In genomic region chr6:24494726-24495515, GRCh38 we compare ENCODE assay signal across 1 cellular context.
TF ChIP-seq lines count a peak whose summit lies in the region.

Gene ALDH5A1 (plus strand): TSS chr6:24494969. CDS start chr6:24494997, 28 bp downstream.

TF ChIP-seq in HepG2, 621 proteins besides CTCF, POLR2A, EP300 and RAD21 (continued from another document and continues in another):
- no peak; the same call in 1 of the 2 replicates for TF ChIP-seq PAXIP1 (CRISPR knock-in tag; conservative IDR thresholded peaks at IDR 0.05)
- TF ChIP-seq FOXC1 (CRISPR knock-in tag; IDR thresholded peaks at IDR 0.05; ENCODE audit: borderline replicate concordance) = peak; percentile 76
- no peak; the same call in none of the 2 replicates for TF ChIP-seq REPIN1 (CRISPR knock-in tag; IDR thresholded peaks at IDR 0.05; ENCODE audit: borderline replicate concordance, low read depth)
- TF ChIP-seq ZMAT5 (CRISPR knock-in tag; IDR thresholded peaks at IDR 0.05; ENCODE audit: borderline replicate concordance, low read depth) = no peak
- peak; percentile 98 for TF ChIP-seq CCDC6 (CRISPR knock-in tag; IDR thresholded peaks at IDR 0.05)
- no peak for TF ChIP-seq RFXANK (CRISPR knock-in tag; IDR thresholded peaks at IDR 0.05)
- no peak for TF ChIP-seq ZBTB21 (CRISPR knock-in tag; IDR thresholded peaks at IDR 0.05)
- 0 out of 2 replicates have a peak, but pooled peaks have one; percentile 74 for TF ChIP-seq ZMAT3 (CRISPR knock-in tag; conservative IDR thresholded peaks at IDR 0.05)
- no peak for TF ChIP-seq U2AF1 (optimal IDR thresholded peaks at IDR 0.05; ENCODE audit: low read depth, low read length)
- TF ChIP-seq PBX3 (CRISPR knock-in tag; IDR thresholded peaks at IDR 0.05; ENCODE audit: borderline replicate concordance) = no peak
- TF ChIP-seq JUND (CRISPR knock-in tag; IDR thresholded peaks at IDR 0.05) = no peak
- TF ChIP-seq HNF1A (IDR thresholded peaks at IDR 0.05; ENCODE audit: low read depth) = no peak
- TF ChIP-seq HNF1A (CRISPR knock-in tag; IDR thresholded peaks at IDR 0.05; ENCODE audit: borderline replicate concordance) = peak; percentile 81
- TF ChIP-seq U2AF2 (IDR thresholded peaks at IDR 0.05; ENCODE audit: low read depth, low read length) = no peak
- no peak for TF ChIP-seq RARG (CRISPR knock-in tag; IDR thresholded peaks at IDR 0.05; ENCODE audit: low read depth)
- peak; percentile 63 for TF ChIP-seq SKI (IDR thresholded peaks at IDR 0.05; ENCODE audit: partially characterized antibody)
- no peak; the same call in 1 of the 2 replicates for TF ChIP-seq ZNF317 (CRISPR knock-in tag; IDR thresholded peaks at IDR 0.05)
- TF ChIP-seq ZNF580 (CRISPR knock-in tag; IDR thresholded peaks at IDR 0.05; ENCODE audit: borderline replicate concordance, low read depth) = no peak; the same call in none of the 2 replicates
- TF ChIP-seq HMGXB4 (CRISPR knock-in tag; IDR thresholded peaks at IDR 0.05; ENCODE audit: borderline replicate concordance in 1 of 2, low read depth in 1 of 2) = peak; percentile 96 to 99
- no peak for TF ChIP-seq NFATC3 (CRISPR knock-in tag; IDR thresholded peaks at IDR 0.05)
- no peak for TF ChIP-seq ZNF713 (CRISPR knock-in tag; IDR thresholded peaks at IDR 0.05)
- TF ChIP-seq AFF4 (CRISPR knock-in tag; IDR thresholded peaks at IDR 0.05) = no peak
- no peak for TF ChIP-seq GABPA (IDR thresholded peaks at IDR 0.05; ENCODE audit: low read depth, low read length)
- no peak for TF ChIP-seq GABPA (CRISPR knock-in tag; IDR thresholded peaks at IDR 0.05; ENCODE audit: low read depth)
- TF ChIP-seq MLX (CRISPR knock-in tag; IDR thresholded peaks at IDR 0.05) = no peak
- TF ChIP-seq ZNF83 (CRISPR knock-in tag; IDR thresholded peaks at IDR 0.05; ENCODE audit: borderline replicate concordance) = no peak
- peak; percentile 85; the same call in 1 of the 2 replicates for TF ChIP-seq ZNF678 (CRISPR knock-in tag; IDR thresholded peaks at IDR 0.05)
- TF ChIP-seq ZNF318 (CRISPR knock-in tag; IDR thresholded peaks at IDR 0.05) = peak; percentile 56; the same call in 1 of the 2 replicates
- TF ChIP-seq CHD2 (IDR thresholded peaks at IDR 0.05; ENCODE audit: low read depth, low read length) = no peak
- TF ChIP-seq XRCC5 (optimal IDR thresholded peaks at IDR 0.05; ENCODE audit: low read length) = peak; percentile 38
- peak; percentile 35; the same call in 1 of the 2 replicates for TF ChIP-seq AHR (CRISPR knock-in tag; IDR thresholded peaks at IDR 0.05)
